Comparison of ENCODE assay signal across 8 cellular contexts in genomic region chr9:137053944-137054931, GRCh38. TPM values are rescaled to one million over a fixed set of nuclear protein-coding genes. Genes with fewer than 3 reads are reported as not detected.
DNase-seq lines count a peak whose midpoint lies in the region; ATAC-seq, FAIRE-seq and TF ChIP-seq lines count a peak whose summit lies in the region.

Gene ENTPD2 (minus strand): TSS chr9:137054061. CDS start chr9:137053997, 64 bp downstream.

- TF ChIP-seq POLR2A in heart left ventricle (IDR thresholded peaks at IDR 0.05) = no peak

- H3K9ac ChIP-seq in kidney (ENCODE audit: low read length in 2 of 2) = peak within 1 kb of the TSS in 1 of 2 donors; percentile 55

- WGBS in heart left ventricle, 4 donors = 20 to 53% (median 31%) methylated on average over 31 to 90 of the region's 90 CpGs

- no peaks in the 10 kb centered on the region for H3K9me3 ChIP-seq in heart left ventricle
- no peaks in the 10 kb centered on the region for H3K9me3 ChIP-seq in kidney (ENCODE audit: control insufficient read depth in 1 of 2, low read length in 2 of 2)

- FAIRE-seq in kidney (lab: Jason Lieb, UNC) = no peak

- H3K4me3 ChIP-seq in heart left ventricle (peak within 1 kb of the TSS; percentile 24 to 55 (median 46)), kidney (ENCODE audit: low read length in 2 of 2) (peak within 1 kb of the TSS; percentile 29 to 52)

- TF ChIP-seq CTCF in heart left ventricle (IDR thresholded peaks at IDR 0.05) = no peak
- TF ChIP-seq CTCF in kidney (IDR thresholded peaks at IDR 0.05; ENCODE audit: borderline replicate concordance, extremely low read depth, insufficient read depth) = no peak

- no peaks in the 10 kb centered on the region for H3K36me3 Mint-ChIP-seq in activated T-helper 17 cell treated with anti-CD3 and anti-CD28 coated beads, Interleukin-2, amount 50 U/mL, for 72 hours (ENCODE audit: low read depth)

- H3K27ac Mint-ChIP-seq in activated T-helper 17 cell treated with anti-CD3 and anti-CD28 coated beads, Interleukin-2, amount 50 U/mL, for 72 hours = no peak within 1 kb of the TSS

- H3K9me3 Mint-ChIP-seq in activated T-helper 17 cell treated with anti-CD3 and anti-CD28 coated beads, Interleukin-2, amount 50 U/mL, for 72 hours = no peaks in the 10 kb centered on the region

- DNase-seq in heart left ventricle (no peak), Right ventricle myocardium inferior (ENCODE audit: missing footprints) (no peak), kidney (no peak), substantia nigra (lab: John Stamatoyannopoulos, UW) (peak in 2 of 49 donors; percentile 54 to 85)

- peaks cover 8% of the 10 kb centered on the region for H3K27me3 Mint-ChIP-seq in activated T-helper 17 cell treated with anti-CD3 and anti-CD28 coated beads, Interleukin-2, amount 50 U/mL, for 72 hours

- intact Hi-C loops in heart left ventricle (cut with DNase I) (no loop called here), Right ventricle myocardium inferior (cut with DNase I) (no loop called here), kidney (cut with DNase I) (no loop called here)

- H3K4me1 Mint-ChIP-seq in activated T-helper 17 cell treated with anti-CD3 and anti-CD28 coated beads, Interleukin-2, amount 50 U/mL, for 72 hours = no peaks in the 10 kb centered on the region

- H3K27me3 ChIP-seq in heart left ventricle = peaks cover 3 to 54% (median 26%) of the 10 kb centered on the region in 9 donors

- peak within 1 kb of the TSS; percentile 49 to 89 (median 81) for H3K27ac ChIP-seq in heart left ventricle
- peak within 1 kb of the TSS; percentile 77 to 85 for H3K27ac ChIP-seq in kidney (ENCODE audit: low read depth in 2 of 2, low read length in 2 of 2)
- H3K27ac ChIP-seq in substantia nigra (ENCODE audit: low read depth, low read length, poor library complexity, severe bottlenecking) = peak within 1 kb of the TSS; percentile 72

- no peak within 1 kb of the TSS for H3K4me3 Mint-ChIP-seq in activated T-helper 17 cell treated with anti-CD3 and anti-CD28 coated beads, Interleukin-2, amount 50 U/mL, for 72 hours

- H3K4me1 ChIP-seq in heart left ventricle (peaks cover 15 to 49% (median 34%) of the 10 kb centered on the region in 12 donors), kidney (ENCODE audit: control insufficient read depth in 1 of 2, insufficient read depth in 1 of 2, low read depth in 1 of 2, low read length in 2 of 2) (peaks cover 5 to 18% of the 10 kb centered on the region in 2 donors)

- ATAC-seq in heart left ventricle = no peak
- no peak for ATAC-seq in Right ventricle myocardium inferior
- peak; percentile 72 for ATAC-seq in activated T-helper 17 cell treated with anti-CD3 and anti-CD28 coated beads, Interleukin-2, amount 50 U/mL, for 72 hours (replicated peaks)
- ATAC-seq in GM18907 (IDR thresholded peaks at IDR 0.05; ENCODE audit: unreplicated experiment) = no peak
- ATAC-seq in GM19351 (IDR thresholded peaks at IDR 0.05; ENCODE audit: unreplicated experiment) = no peak
- no peak for ATAC-seq in HG02798 (IDR thresholded peaks at IDR 0.05; ENCODE audit: poor library complexity, unreplicated experiment)

- H3K36me3 ChIP-seq in heart left ventricle (no peaks in the 10 kb centered on the region), kidney (ENCODE audit: control insufficient read depth in 1 of 2, insufficient read depth in 2 of 2, low read length in 2 of 2) (no peaks in the 10 kb centered on the region)

RNA-seq across cellular contexts. Expression of gene ENTPD2, which starts in this region (rescaled TPM):
- total RNA-seq in heart left ventricle (1 to 10 TPM in 8 of 9 donors, under 1 TPM in 1; 0.85 to 2.9 (median 1.2) TPM), Right ventricle myocardium inferior (2.7 TPM), kidney (9.3 TPM)
- polyA plus RNA-seq in heart left ventricle (1 to 10 TPM in 1 of 2 donors, under 1 TPM in 1; 0.50 to 1.2 TPM), kidney (ENCODE audit: insufficient read depth, low read depth, low replicate concordance) (5.5 TPM)
- total RNA-seq in activated T-helper 17 cell treated with anti-CD3 and anti-CD28 coated beads, Interleukin-2, amount 50 U/mL, for 72 hours = under 1 TPM; 0.39 to 0.69 TPM

Comparison
In these comparisons a context has a peak if more than half of its experiments do, and no peak if none do; other contexts are left out.
1. Peak in ATAC-seq in activated T-helper 17 cell treated with anti-CD3 and anti-CD28 coated beads, Interleukin-2, amount 50 U/mL, for 72 hours; RNA of the gene not detected or under 1 TPM.